12 cellular contexts compared by ENCODE assay signal in the genomic region with DNA sequence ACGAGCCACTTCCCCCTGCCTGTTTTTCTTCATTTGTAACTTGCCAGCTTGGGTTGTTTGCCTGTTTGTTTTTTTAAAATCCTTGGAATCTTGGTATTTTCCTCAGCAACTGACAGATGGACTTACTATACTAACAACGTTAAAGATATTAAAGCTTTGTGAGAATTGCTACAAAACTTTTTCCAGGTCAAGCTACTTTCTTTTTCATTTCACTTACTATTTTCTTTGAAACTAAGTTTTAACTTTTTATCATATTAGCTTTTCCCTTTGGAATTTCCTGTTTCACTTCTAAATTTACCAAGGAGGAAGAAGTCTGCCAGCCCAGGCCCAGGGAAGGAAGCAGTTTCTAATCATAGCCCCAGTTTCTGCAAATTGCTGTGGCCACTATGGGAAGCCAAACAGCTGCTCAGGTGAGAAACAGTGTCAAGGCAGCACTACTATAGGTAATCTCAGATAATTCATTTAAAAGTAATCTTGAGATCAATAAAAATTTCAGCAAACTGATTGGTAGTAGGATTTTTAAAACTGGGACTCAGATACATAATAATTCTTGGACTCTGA. TPM values are rescaled to one million over a fixed set of nuclear protein-coding genes. Genes with fewer than 3 reads are reported as not detected.
A peak's percentile ranks its signal among the peaks of the same experiment; 100 is the strongest.
DNase-seq lines count a peak whose midpoint lies in the region; ATAC-seq and TF ChIP-seq lines count a peak whose summit lies in the region.
"Had no signal": no experiment of that assay in that cellular context is flagged by ENCODE, and none has a peak within 500 bp of the region (broad histone marks: within the 10 kb centered on the region; RNA-seq: fewer than 3 reads in every experiment).

No MANE protein-coding gene starts in this region.

- no peaks in the 10 kb centered on the region for H3K36me3 ChIP-seq in brain microvascular endothelial cell (replicated peaks)
- H3K36me3 ChIP-seq in stomach: peaks cover 0 to 6% (median 0%) of the 10 kb centered on the region in 4 donors
- H3K36me3 ChIP-seq in neural progenitor cell: no peaks in the 10 kb centered on the region

- peaks cover 16% of the 10 kb centered on the region for H3K4me1 Mint-ChIP-seq in neural progenitor cell

- H3K27me3 ChIP-seq in brain microvascular endothelial cell (replicated peaks) (no peaks in the 10 kb centered on the region), stomach (no peaks in the 10 kb centered on the region), neural progenitor cell (no peaks in the 10 kb centered on the region)

- H3K27ac ChIP-seq in brain microvascular endothelial cell (peak overlapping the region; percentile 20), stomach (peak overlapping the region in 4 of 5 donors; percentile 39 to 83 (median 62)), neural progenitor cell (no peak overlapping the region)

- no peak overlapping the region for H3K4me3 ChIP-seq in brain microvascular endothelial cell (ENCODE audit: low read depth, low read length)
- no peak overlapping the region for H3K4me3 ChIP-seq in stomach
- H3K4me3 ChIP-seq in neural progenitor cell: no peak overlapping the region

- peaks cover 27 to 87% (median 55%) of the 10 kb centered on the region in 4 donors for H3K4me1 ChIP-seq in stomach
- no peaks in the 10 kb centered on the region for H3K4me1 ChIP-seq in neural progenitor cell

- H3K9ac ChIP-seq in neural progenitor cell: no peak overlapping the region

- no peaks in the 10 kb centered on the region for H3F3A ChIP-seq in neural progenitor cell (ENCODE audit: low read depth)

- H3K36me3 Mint-ChIP-seq in neural progenitor cell: peaks cover 12% of the 10 kb centered on the region
- H3K36me3 Mint-ChIP-seq: CD8-positive, alpha-beta T cell had no signal

- no peaks in the 10 kb centered on the region for H3K9me3 Mint-ChIP-seq in neural progenitor cell
- H3K9me3 Mint-ChIP-seq: CD8-positive, alpha-beta T cell had no signal

- no peak overlapping the region for H3K4me2 ChIP-seq in neural progenitor cell

- no peak for TF ChIP-seq CTCF in brain microvascular endothelial cell (IDR thresholded peaks at IDR 0.05; ENCODE audit: low read depth, low read length, missing control alignments)
- TF ChIP-seq CTCF in stomach (IDR thresholded peaks at IDR 0.05): no peak
- TF ChIP-seq CTCF in neural progenitor cell (IDR thresholded peaks at IDR 0.05): no peak

- no peak overlapping the region for H2AFZ ChIP-seq in neural progenitor cell (replicated peaks)

- H3K27ac Mint-ChIP-seq in neural progenitor cell: no peak overlapping the region
- H3K27ac Mint-ChIP-seq: CD8-positive, alpha-beta T cell had no signal

- no peak for TF ChIP-seq EP300 in stomach (IDR thresholded peaks at IDR 0.05)

- peaks cover 65% of the 10 kb centered on the region for H3K79me2 ChIP-seq in neural progenitor cell (ENCODE audit: low read depth)

- H3K27me3 Mint-ChIP-seq in neural progenitor cell (ENCODE audit: insufficient read depth, low read depth): peaks cover 5% of the 10 kb centered on the region

- in situ Hi-C loops in brain microvascular endothelial cell (cut with HindIII; ENCODE audit: low pct_ligation_motif_present, low sequenced_read_pairs): no loop called here

- no peaks in the 10 kb centered on the region for H3K9me3 ChIP-seq in stomach
- H3K9me3 ChIP-seq in neural progenitor cell (ENCODE audit: low read depth): no peaks in the 10 kb centered on the region

- no peak for ATAC-seq in HG03039 (IDR thresholded peaks at IDR 0.05; ENCODE audit: unreplicated experiment)
- ATAC-seq: CD8-positive, alpha-beta T cell had no signal

- TF ChIP-seq POLR2A in stomach (IDR thresholded peaks at IDR 0.05): no peak

- WGBS in stomach, 5 donors: 11 to 20% (median 11%) methylated on average over 2 of the region's 2 CpGs

- intact Hi-C loops in stomach (cut with DNase I; ENCODE audit: low total_unique reads): no loop called here

- DNase-seq in HCEC 1CT: peak; percentile 15
- DNase-seq in brain microvascular endothelial cell: no peak
- peak; percentile 38 for DNase-seq in kidney tubule cell (ENCODE audit: low spot score)
- DNase-seq in stomach: no peak
- DNase-seq in ureter (ENCODE audit: low spot score): no peak
- no peak for DNase-seq in activated CD4-positive, alpha-beta T cell treated with anti-CD3 and anti-CD28 coated beads, Interleukin-2, amount 50 U/mL, for 48 hours
- DNase-seq in neural progenitor cell (ENCODE audit: low spot score): no peak
- DNase-seq: activated CD4-positive, alpha-beta T cell treated with anti-CD3 and anti-CD28 coated beads for 48 hours; CD8-positive, alpha-beta T cell; midbrain; NCI-H69 had no signal

- H4K20me1 ChIP-seq in neural progenitor cell (ENCODE audit: low read depth): peaks cover 59% of the 10 kb centered on the region

- H3K4me3 Mint-ChIP-seq in neural progenitor cell: no peak overlapping the region
- H3K4me3 Mint-ChIP-seq: CD8-positive, alpha-beta T cell had no signal

RNA-seq across cellular contexts. Expression of a gene that starts 18.4 kb away (rescaled TPM):
- total RNA-seq in stomach (100 to 1,000 TPM in 2 of 5 donors, 10 to 100 TPM in 3; 40.3 to 214 (median 99.9) TPM), ureter (129 TPM), neural progenitor cell (ENCODE audit: low replicate concordance) (94.6 and 112 TPM in 2 replicates)
- polyA plus RNA-seq in stomach: 10 to 100 TPM; 21.8 to 38.8 (median 33.1) TPM

Comparison
In these comparisons a context has a peak if more than half of its experiments do, and no peak if none do; other contexts are left out.
1. DNase-seq: peak in HCEC 1CT (single experiment) and kidney tubule cell (single experiment); none in brain microvascular endothelial cell (single experiment), stomach (single experiment), ureter (single experiment), activated CD4-positive, alpha-beta T cell treated with anti-CD3 and anti-CD28 coated beads, Interleukin-2, amount 50 U/mL, for 48 hours (0 of 2) and neural progenitor cell (single experiment).